17 cellular contexts compared by ENCODE assay signal in genomic region chr13:106525865-106526264, GRCh38.
"Had no signal": no experiment of that assay in that cellular context is flagged by ENCODE, and none has a peak within 500 bp of the region (broad histone marks: within the 10 kb centered on the region; RNA-seq: fewer than 3 reads in every experiment).

No MANE protein-coding gene starts in this region.

- H3K27ac ChIP-seq: adrenal gland, gastrocnemius medialis, heart right ventricle, uterus had no signal

- H3K36me3 ChIP-seq: adrenal gland, gastrocnemius medialis, heart right ventricle, uterus had no signal

- H3K36me3 Mint-ChIP-seq: natural killer cell had no signal

- ATAC-seq: activated CD4-positive, CD25-positive, alpha-beta regulatory T cell treated with anti-CD3 and anti-CD28 coated beads, Interleukin-2, amount 50 U/mL, for 24 hours; gastrocnemius medialis; heart right ventricle; natural killer cell; sciatic nerve had no signal

- H3K27ac Mint-ChIP-seq: natural killer cell; T-helper 2 cell treated with Interferon-gamma antibody and Interleukin-4, amounts not matched to agents 5 μg/mL and 100 μg/mL, for 36 hours had no signal

- H3K4me3 Mint-ChIP-seq: natural killer cell; T-helper 2 cell treated with Interferon-gamma antibody and Interleukin-4, amounts not matched to agents 5 μg/mL and 100 μg/mL, for 36 hours had no signal

- H3K9me3 Mint-ChIP-seq: natural killer cell; T-helper 2 cell treated with Interferon-gamma antibody and Interleukin-4, amounts not matched to agents 5 μg/mL and 100 μg/mL, for 36 hours had no signal

- FAIRE-seq: endometrium, kidney had no signal

- H3K9me3 ChIP-seq: adrenal gland, gastrocnemius medialis, heart right ventricle, uterus had no signal

- DNase-seq: activated naive CD4-positive, alpha-beta T cell treated with anti-CD3 and anti-CD28 coated beads, Interleukin-2, amount 50 U/mL, for 16 hours; activated T-cell treated with anti-CD3 and anti-CD28 coated beads, Interleukin-2, amount 50 U/mL, for 1 hour; adrenal gland; dermis blood vessel endothelial cell; gastrocnemius medialis; heart right ventricle; kidney; natural killer cell; occipital lobe; stimulated activated CD4-positive, alpha-beta T cell treated with anti-CD3 and anti-CD28 coated beads, Interleukin-2, amount 100 ng/mL, for 24 hours; stimulated activated naive CD4-positive, alpha-beta T cell treated with Interleukin-2 at 50 U/mL for 16 hours; SW 1271; uterus had no signal

- H3K4me1 Mint-ChIP-seq: natural killer cell had no signal

- H3K27me3 ChIP-seq: adrenal gland, gastrocnemius medialis, uterus had no signal

- H3K4me1 ChIP-seq: uterus had no signal

- H3K4me3 ChIP-seq: adrenal gland, gastrocnemius medialis, uterus had no signal
